9 cellular contexts compared by ENCODE assay signal in the genomic region with DNA sequence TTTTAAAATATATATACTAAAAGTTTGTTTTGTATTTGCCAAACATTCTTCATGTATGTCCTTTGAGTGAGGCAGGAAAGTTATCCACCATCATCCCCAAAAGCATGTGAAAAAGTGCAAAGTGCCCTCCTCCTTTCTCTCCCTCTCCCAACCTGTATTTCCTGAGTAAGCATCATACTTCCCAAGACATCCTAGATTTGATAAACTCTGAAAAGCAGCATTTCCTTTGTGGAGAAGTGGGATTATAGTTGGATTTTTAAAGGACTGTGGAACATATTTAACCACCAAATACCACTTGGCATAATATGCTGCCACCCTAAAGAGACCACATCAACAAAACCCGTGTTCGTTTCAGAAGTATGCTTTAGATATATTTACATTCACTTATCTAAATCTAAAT. TPM values are rescaled to one million over a fixed set of nuclear protein-coding genes. Genes with fewer than 3 reads are reported as not detected.
DNase-seq lines count a peak whose midpoint lies in the region; TF ChIP-seq lines count a peak whose summit lies in the region.
"Had no signal": no experiment of that assay in that cellular context is flagged by ENCODE, and none has a peak within 500 bp of the region (broad histone marks: within the 10 kb centered on the region; RNA-seq: fewer than 3 reads in every experiment).

No MANE protein-coding gene starts in this region.

- peaks cover 29% of the 10 kb centered on the region for H3F3A ChIP-seq in MM.1S (ENCODE audit: insufficient read depth, low read length)

- no peaks in the 10 kb centered on the region for H3K9me3 ChIP-seq in MM.1S (replicated peaks; ENCODE audit: insufficient read depth, low read length)
- no peaks in the 10 kb centered on the region for H3K9me3 ChIP-seq in muscle layer of duodenum (ENCODE audit: control insufficient read depth in 1 of 2, low read length in 2 of 2)
- H3K9me3 ChIP-seq in tibial nerve = no peaks in the 10 kb centered on the region

- H3K4me3 ChIP-seq in MM.1S (ENCODE audit: low read length) = no peak overlapping the region
- peak overlapping the region in 45 of 59 donors; percentile 0 to 65 (median 33) for H3K4me3 ChIP-seq in dorsolateral prefrontal cortex
- peak overlapping the region; percentile 46 to 88 for H3K4me3 ChIP-seq in muscle layer of duodenum (ENCODE audit: low read depth in 1 of 2, low read length in 2 of 2)
- H3K4me3 ChIP-seq in tibial nerve = peak overlapping the region in 3 of 4 donors; percentile 19 to 58 (median 57)

- no peak for DNase-seq in MM.1S
- DNase-seq in dorsolateral prefrontal cortex = no peak
- no peak for DNase-seq in tibial nerve (ENCODE audit: low spot score in 2 of 2)
- DNase-seq in NCI-H1417 treated with DMSO at 0.1 percent for 48 hours (lab: John Stamatoyannopoulos, UW) = no peak
- DNase-seq in DMS53 (lab: John Stamatoyannopoulos, UW) = no peak
- no peak for DNase-seq in cerebellar cortex (ENCODE audit: low spot score)
- no peak for DNase-seq in H4 (ENCODE audit: low spot score)
- DNase-seq: activated naive CD4-positive, alpha-beta T cell treated with anti-CD3 and anti-CD28 coated beads, Interleukin-2, amount 50 U/mL, for 16 hours had no signal

- TF ChIP-seq CTCF in MM.1S (IDR thresholded peaks at IDR 0.05; ENCODE audit: low read length) (no peak), dorsolateral prefrontal cortex (IDR thresholded peaks at IDR 0.05 in 54 of 56, conservative IDR thresholded peaks at IDR 0.05 in 2 of 56; ENCODE audit: low read depth in 1 of 56, partially characterized antibody in 56 of 56) (no peak), tibial nerve (IDR thresholded peaks at IDR 0.05) (no peak)

- WGBS in tibial nerve, 2 donors = 41 to 42% methylated on average over 2 of the region's 2 CpGs

- H3K4me1 ChIP-seq in MM.1S (ENCODE audit: low read length) (peaks cover 16% of the 10 kb centered on the region), muscle layer of duodenum (ENCODE audit: control insufficient read depth in 1 of 2, insufficient read depth in 2 of 2, low read length in 2 of 2) (peaks cover 0 to 11% of the 10 kb centered on the region in 2 donors), tibial nerve (peaks cover 0 to 35% (median 0%) of the 10 kb centered on the region in 4 donors)

- no peaks in the 10 kb centered on the region for H3K9me2 ChIP-seq in MM.1S (replicated peaks; ENCODE audit: insufficient read depth, low read length)

- no peaks in the 10 kb centered on the region for H3K27me3 ChIP-seq in MM.1S (replicated peaks; ENCODE audit: insufficient read depth, low read length)
- H3K27me3 ChIP-seq in dorsolateral prefrontal cortex = no peaks in the 10 kb centered on the region
- no peaks in the 10 kb centered on the region for H3K27me3 ChIP-seq in muscle layer of duodenum (ENCODE audit: low read depth, low read length)
- no peaks in the 10 kb centered on the region for H3K27me3 ChIP-seq in tibial nerve

- TF ChIP-seq POLR2A in tibial nerve (IDR thresholded peaks at IDR 0.05) = no peak

- TF ChIP-seq EP300 in tibial nerve (IDR thresholded peaks at IDR 0.05) = no peak

- no peak overlapping the region for H3K9ac ChIP-seq in MM.1S (ENCODE audit: low read length)

- no peak overlapping the region for H2AFZ ChIP-seq in MM.1S (ENCODE audit: low read length)

- H3K27ac ChIP-seq in MM.1S (ENCODE audit: low read length) (no peak overlapping the region), dorsolateral prefrontal cortex (peak overlapping the region in 22 of 59 donors; percentile 1 to 67 (median 30)), muscle layer of duodenum (ENCODE audit: low read length) (peak overlapping the region; percentile 97), tibial nerve (peak overlapping the region in 3 of 4 donors; percentile 67 to 85 (median 76))

- H4K20me1 ChIP-seq in MM.1S (ENCODE audit: insufficient read depth, low read length) = no peaks in the 10 kb centered on the region; the same call in 1 of the 2 replicates

- H3K79me2 ChIP-seq in MM.1S (ENCODE audit: low read length) = peaks cover 68% of the 10 kb centered on the region

- peaks cover 16% of the 10 kb centered on the region for H3K36me3 ChIP-seq in MM.1S (replicated peaks; ENCODE audit: insufficient read depth, low read length)
- H3K36me3 ChIP-seq in muscle layer of duodenum (ENCODE audit: control insufficient read depth in 1 of 2, insufficient read depth in 2 of 2, low read length in 2 of 2) = peaks cover 13 to 21% of the 10 kb centered on the region in 2 donors
- H3K36me3 ChIP-seq in tibial nerve = peaks cover 0 to 23% (median 0%) of the 10 kb centered on the region in 3 donors

- peak overlapping the region; percentile 79 for H3K4me2 ChIP-seq in MM.1S (ENCODE audit: low read depth, low read length)

- intact Hi-C loops in dorsolateral prefrontal cortex (cut with DNase I) = no loop called here

RNA-seq across cellular contexts. Expression of a gene that starts 36.9 kb away (rescaled TPM):
- 100 to 1,000 TPM in 1 of 120 experiments, 10 to 100 TPM in 119; 19.3 to 107 (median 38.4) TPM for total RNA-seq in dorsolateral prefrontal cortex
- 100 to 1,000 TPM in 2 of 4 donors, 10 to 100 TPM in 2; 66.0 to 133 (median 91.3) TPM for total RNA-seq in tibial nerve
- 12.6 and 13.0 TPM in 2 replicates for total RNA-seq in H4 (2014; rRNA removed; shearing (Covaris generic))

RNA-seq across cellular contexts. Expression of a gene that starts 44.6 kb away (rescaled TPM):
- 1 to 10 TPM in 6 of 120 experiments, under 1 TPM in 42, not detected in 72; 0.26 to 1.4 (median 0.44) TPM for total RNA-seq in dorsolateral prefrontal cortex
- under 1 TPM in 2 of 4 donors, not detected in 2; 0.21 to 0.22 TPM for total RNA-seq in tibial nerve
- 0.25 TPM in 1 of 2 replicates, not detected in the other for total RNA-seq in H4 (2014; rRNA removed; shearing (Covaris generic))

RNA-seq across cellular contexts. Expression of a gene that starts 50.1 kb away (rescaled TPM):
- not detected for total RNA-seq in dorsolateral prefrontal cortex
- not detected for total RNA-seq in tibial nerve
- not detected in 2 replicates for total RNA-seq in H4 (2014; rRNA removed; shearing (Covaris generic))
